ENCODE assay signal across 8 cellular contexts in the genomic region with DNA sequence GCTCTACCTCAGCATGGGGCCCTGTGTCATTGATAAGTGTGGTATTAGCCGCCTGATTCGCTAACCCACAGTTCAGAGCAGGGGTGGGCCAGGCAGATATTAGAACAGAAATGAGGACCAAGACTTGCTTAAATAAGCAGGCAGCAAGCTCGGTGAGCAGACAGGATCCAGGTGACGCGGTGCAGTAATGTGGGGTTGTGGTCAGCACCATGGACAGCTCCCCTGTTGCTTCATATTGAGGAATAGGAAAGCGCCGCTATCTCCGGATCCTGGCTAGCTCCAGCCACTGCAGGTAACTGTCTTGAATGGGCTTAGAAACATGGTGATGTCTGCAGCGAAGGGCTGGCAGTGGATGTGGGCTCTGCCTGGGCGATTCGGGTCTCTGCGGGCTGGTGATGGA. TPM values are rescaled to one million over a fixed set of nuclear protein-coding genes. Genes with fewer than 3 reads are reported as not detected.
DNase-seq lines count a peak whose midpoint lies in the region; ATAC-seq and TF ChIP-seq lines count a peak whose summit lies in the region.

No MANE protein-coding gene starts in this region.

- DNase-seq in D341Med (ENCODE audit: low spot score) = peak; percentile 20
- DNase-seq in M059J (ENCODE audit: low read depth) = peak; percentile 46
- DNase-seq in activated T-cell treated with anti-CD3 and anti-CD28 coated beads, Interleukin-2, amount 50 U/mL, for 48 hours = peak; percentile 48 to 49
- DNase-seq in heart right ventricle = peak; percentile 36 to 63
- DNase-seq in smooth muscle cell (lab: John Stamatoyannopoulos, UW; ENCODE audit: unreplicated experiment) = peak; percentile 26
- no peak for DNase-seq in NK-92 treated with Interleukin-12 subunit alpha and Interleukin-12 subunit beta, amount 100 ng/mL, for 24 hours (lab: John Stamatoyannopoulos, UW)
- no peak for DNase-seq in HCEC 1CT

- H3F3A ChIP-seq in smooth muscle cell (ENCODE audit: low read depth) = no peaks in the 10 kb centered on the region

- TF ChIP-seq CTCF in heart right ventricle (IDR thresholded peaks at IDR 0.05) (no peak), smooth muscle cell (IDR thresholded peaks at IDR 0.05; ENCODE audit: borderline replicate concordance, insufficient read depth, poor library complexity, severe bottlenecking) (no peak)

- H2AFZ ChIP-seq in smooth muscle cell (ENCODE audit: low read depth) = no peak overlapping the region

- H3K4me3 ChIP-seq in heart right ventricle (no peak overlapping the region), smooth muscle cell (no peak overlapping the region)

- no peak overlapping the region for H3K4me2 ChIP-seq in smooth muscle cell

- no peaks in the 10 kb centered on the region for H3K79me2 ChIP-seq in smooth muscle cell (ENCODE audit: low read depth)

- H3K4me1 ChIP-seq in heart right ventricle (no peaks in the 10 kb centered on the region), smooth muscle cell (ENCODE audit: low read depth) (no peaks in the 10 kb centered on the region)

- H3K9me3 ChIP-seq in heart right ventricle (no peaks in the 10 kb centered on the region), smooth muscle cell (replicated peaks; ENCODE audit: low read depth) (no peaks in the 10 kb centered on the region)

- peaks cover 0 to 25% (median 0%) of the 10 kb centered on the region in 7 donors for H3K27me3 ChIP-seq in heart right ventricle
- peaks cover 3% of the 10 kb centered on the region for H3K27me3 ChIP-seq in smooth muscle cell (ENCODE audit: low read depth)

- intact Hi-C loops in heart right ventricle (cut with DNase I) = no loop called here

- whole genome bisulfite sequencing in heart right ventricle, 2 donors = 10 to 14% methylated on average over 12 of the region's 12 CpGs
- 16% methylated on average over 12 of the region's 12 CpGs for WGBS in smooth muscle cell (ENCODE audit: low lambda C conversion rate)

- ATAC-seq in heart right ventricle = peak in 2 of 8 donors; percentile 72 to 73
- ATAC-seq in HG03521 (IDR thresholded peaks at IDR 0.05; ENCODE audit: unreplicated experiment) = no peak

- no peaks in the 10 kb centered on the region for H3K36me3 ChIP-seq in heart right ventricle
- no peaks in the 10 kb centered on the region for H3K36me3 ChIP-seq in smooth muscle cell (ENCODE audit: low read depth)

- H3K9ac ChIP-seq in smooth muscle cell (ENCODE audit: low read depth) = no peak overlapping the region

- no peaks in the 10 kb centered on the region for H4K20me1 ChIP-seq in smooth muscle cell (ENCODE audit: low read depth)

- H3K27ac ChIP-seq in heart right ventricle (no peak overlapping the region), smooth muscle cell (ENCODE audit: low read depth) (no peak overlapping the region)

RNA-seq across cellular contexts. Expression of gene GPR26, which starts 51.3 kb away (rescaled TPM):
- not detected in 2 replicates for total RNA-seq in M059J (2014; rRNA removed; shearing (Covaris generic))
- total RNA-seq in heart right ventricle (not detected), smooth muscle cell (not detected in 2 replicates)
- polyA plus RNA-seq in heart right ventricle (not detected), smooth muscle cell (not detected in 2 replicates)

Comparison
In these comparisons a context has a peak if more than half of its experiments do, and no peak if none do; other contexts are left out.
1. DNase-seq: peak in D341Med (single experiment), M059J (single experiment), activated T-cell treated with anti-CD3 and anti-CD28 coated beads, Interleukin-2, amount 50 U/mL, for 48 hours (2 of 2), heart right ventricle (2 of 2) and smooth muscle cell (single experiment); none in NK-92 treated with Interleukin-12 subunit alpha and Interleukin-12 subunit beta, amount 100 ng/mL, for 24 hours (single experiment) and HCEC 1CT (single experiment).